ENCODE assay signal across 8 cellular contexts in genomic region chr18:31498450-31499156, GRCh38. TPM values are rescaled to one million over a fixed set of nuclear protein-coding genes. Genes with fewer than 3 reads are reported as not detected.
DNase-seq lines count a peak whose midpoint lies in the region; ATAC-seq and TF ChIP-seq lines count a peak whose summit lies in the region.

No MANE protein-coding gene starts in this region.

- intact Hi-C loops in psoas muscle (cut with DNase I): no loop called here

- TF ChIP-seq CTCF in HEK293 (tag by site-specific recombination; IDR thresholded peaks at IDR 0.05) (no peak), fibroblast of pulmonary artery (IDR thresholded peaks at IDR 0.05; ENCODE audit: low read length, missing control alignments) (no peak), psoas muscle (IDR thresholded peaks at IDR 0.05) (no peak)

- H3K9me3 ChIP-seq in HEK293 (ENCODE audit: control insufficient read depth, insufficient read depth, low read depth, low read length) (no peaks in the 10 kb centered on the region), psoas muscle (no peaks in the 10 kb centered on the region)

- peak; percentile 52 for DNase-seq in RPMI8226
- DNase-seq in fibroblast of pulmonary artery (ENCODE audit: low read depth): peak; percentile 35
- DNase-seq in psoas muscle: no peak
- DNase-seq in GM19240 (ENCODE audit: insufficient read length, low spot score): no peak
- DNase-seq in NCI-H146 (lab: John Stamatoyannopoulos, UW): no peak
- DNase-seq in OCI-M1 (lab: John Stamatoyannopoulos, UW): no peak

- peaks cover 0 to 4% of the 10 kb centered on the region in 2 experiments; a peak in 1 of 3 replicates for H3K36me3 ChIP-seq in HEK293 (ENCODE audit: control insufficient read depth in 2 of 2, insufficient read depth in 1 of 2, low read length in 2 of 2)
- no peaks in the 10 kb centered on the region for H3K36me3 ChIP-seq in psoas muscle (ENCODE audit: insufficient read depth in 1 of 2, low read depth in 1 of 2)

- peak overlapping the region; percentile 85 for H3K4me3 ChIP-seq in GM08714 (ENCODE audit: low read length)
- peak overlapping the region; percentile 64 for H3K4me3 ChIP-seq in HEK293 (ENCODE audit: low read depth, low read length)
- H3K4me3 ChIP-seq in fibroblast of pulmonary artery (replicated peaks; ENCODE audit: low read depth, low read length): peak overlapping the region; percentile 86
- H3K4me3 ChIP-seq in psoas muscle: peak overlapping the region; percentile 73

- no peaks in the 10 kb centered on the region for H3K4me1 ChIP-seq in HEK293 (ENCODE audit: control insufficient read depth, insufficient read depth, low read length)
- peaks cover 8% of the 10 kb centered on the region for H3K4me1 ChIP-seq in psoas muscle

- peak in 1 of 4 donors; percentile 19 for ATAC-seq in psoas muscle

- peak overlapping the region; percentile 82 for H3K27ac ChIP-seq in HEK293 (ENCODE audit: extremely low read depth, low read depth, low read length)
- no peak overlapping the region for H3K27ac ChIP-seq in psoas muscle

- 4 to 5% (median 5%) methylated on average over 25 of the region's 25 CpGs for WGBS in psoas muscle, 3 donors

- CTCF ChIA-PET in HEK293 (lab: Yijun Ruan, JAX): interaction anchor here (1.1 kb wide), 2 partner anchors 14 to 74 kb away, joined by 3 to 4 read pairs; no protein-coding TSS in a partner anchor

- POLR2A ChIA-PET in HEK293 (lab: Yijun Ruan, JAX): no interaction called here

- peaks cover 0 to 37% (median 3%) of the 10 kb centered on the region in 3 donors for H3K27me3 ChIP-seq in psoas muscle (ENCODE audit: insufficient read depth in 3 of 3, low read length in 2 of 3)

TF ChIP-seq in HEK293, 187 proteins besides CTCF, POLR2A, EP300 and RAD21 (continues in another document):
- TF ChIP-seq ZNF501 (tag by site-specific recombination; IDR thresholded peaks at IDR 0.05) (peak; percentile 38; the same call in 1 of the 2 replicates), ZBTB17 (tag by site-specific recombination; IDR thresholded peaks at IDR 0.05) (peak; percentile 43; the same call in 1 of the 2 replicates), ZNF610 (tag by site-specific recombination; IDR thresholded peaks at IDR 0.05; ENCODE audit: borderline replicate concordance) (0 out of 2 replicates have a peak, but pooled peaks have one; percentile 7), ZFHX2 (tag by site-specific recombination; conservative IDR thresholded peaks at IDR 0.05) (peak; percentile 67), EGR2 (tag by site-specific recombination; IDR thresholded peaks at IDR 0.05; ENCODE audit: low read depth) (peak; percentile 49), ZNF580 (tag by site-specific recombination; IDR thresholded peaks at IDR 0.05) (no peak), ZNF76 (tag by site-specific recombination; IDR thresholded peaks at IDR 0.05; ENCODE audit: borderline replicate concordance, low read depth) (peak; percentile 37), ZNF571 (tag by site-specific recombination; IDR thresholded peaks at IDR 0.05) (no peak), ZNF2 (tag by site-specific recombination; IDR thresholded peaks at IDR 0.05) (0 out of 2 replicates have a peak, but pooled peaks have one; percentile 19), ZNF335 (tag by site-specific recombination; conservative IDR thresholded peaks at IDR 0.05) (peak; percentile 42; the same call in 1 of the 2 replicates), ZNF140 (tag by site-specific recombination; IDR thresholded peaks at IDR 0.05) (no peak), ZXDB (tag by site-specific recombination; IDR thresholded peaks at IDR 0.05) (peak; percentile 34; the same call in 1 of the 2 replicates), ZBTB44 (tag by site-specific recombination; IDR thresholded peaks at IDR 0.05) (no peak), ZNF555 (tag by site-specific recombination; conservative IDR thresholded peaks at IDR 0.05) (no peak), ZBTB8A (tag by site-specific recombination; IDR thresholded peaks at IDR 0.05) (peak; percentile 82), ZBTB48 (tag by site-specific recombination; IDR thresholded peaks at IDR 0.05) (peak; percentile 72), ZNF221 (tag by site-specific recombination; IDR thresholded peaks at IDR 0.05; ENCODE audit: borderline replicate concordance) (no peak), GLIS1 (tag by site-specific recombination; IDR thresholded peaks at IDR 0.05) (peak; percentile 77), GLIS2 (tag by site-specific recombination; IDR thresholded peaks at IDR 0.05) (peak; percentile 41), KLF17 (tag by site-specific recombination; IDR thresholded peaks at IDR 0.05) (0 out of 2 replicates have a peak, but pooled peaks have one; percentile 30)
- TF ChIP-seq, protein P1, sequence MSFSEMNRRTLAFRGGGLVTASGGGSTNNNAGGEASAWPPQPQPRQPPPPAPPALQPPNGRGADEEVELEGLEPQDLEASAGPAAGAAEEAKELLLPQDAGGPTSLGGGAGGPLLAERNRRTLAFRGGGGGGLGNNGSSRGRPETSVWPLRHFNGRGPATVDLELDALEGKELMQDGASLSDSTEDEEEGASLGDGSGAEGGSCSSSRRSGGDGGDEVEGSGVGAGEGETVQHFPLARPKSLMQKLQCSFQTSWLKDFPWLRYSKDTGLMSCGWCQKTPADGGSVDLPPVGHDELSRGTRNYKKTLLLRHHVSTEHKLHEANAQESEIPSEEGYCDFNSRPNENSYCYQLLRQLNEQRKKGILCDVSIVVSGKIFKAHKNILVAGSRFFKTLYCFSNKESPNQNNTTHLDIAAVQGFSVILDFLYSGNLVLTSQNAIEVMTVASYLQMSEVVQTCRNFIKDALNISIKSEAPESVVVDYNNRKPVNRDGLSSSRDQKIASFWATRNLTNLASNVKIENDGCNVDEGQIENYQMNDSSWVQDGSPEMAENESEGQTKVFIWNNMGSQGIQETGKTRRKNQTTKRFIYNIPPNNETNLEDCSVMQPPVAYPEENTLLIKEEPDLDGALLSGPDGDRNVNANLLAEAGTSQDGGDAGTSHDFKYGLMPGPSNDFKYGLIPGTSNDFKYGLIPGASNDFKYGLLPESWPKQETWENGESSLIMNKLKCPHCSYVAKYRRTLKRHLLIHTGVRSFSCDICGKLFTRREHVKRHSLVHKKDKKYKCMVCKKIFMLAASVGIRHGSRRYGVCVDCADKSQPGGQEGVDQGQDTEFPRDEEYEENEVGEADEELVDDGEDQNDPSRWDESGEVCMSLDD (tag by site-specific recombination; IDR thresholded peaks at IDR 0.05): 0 out of 2 replicates have a peak, but pooled peaks have one; percentile 30
- TF ChIP-seq, protein P2, sequence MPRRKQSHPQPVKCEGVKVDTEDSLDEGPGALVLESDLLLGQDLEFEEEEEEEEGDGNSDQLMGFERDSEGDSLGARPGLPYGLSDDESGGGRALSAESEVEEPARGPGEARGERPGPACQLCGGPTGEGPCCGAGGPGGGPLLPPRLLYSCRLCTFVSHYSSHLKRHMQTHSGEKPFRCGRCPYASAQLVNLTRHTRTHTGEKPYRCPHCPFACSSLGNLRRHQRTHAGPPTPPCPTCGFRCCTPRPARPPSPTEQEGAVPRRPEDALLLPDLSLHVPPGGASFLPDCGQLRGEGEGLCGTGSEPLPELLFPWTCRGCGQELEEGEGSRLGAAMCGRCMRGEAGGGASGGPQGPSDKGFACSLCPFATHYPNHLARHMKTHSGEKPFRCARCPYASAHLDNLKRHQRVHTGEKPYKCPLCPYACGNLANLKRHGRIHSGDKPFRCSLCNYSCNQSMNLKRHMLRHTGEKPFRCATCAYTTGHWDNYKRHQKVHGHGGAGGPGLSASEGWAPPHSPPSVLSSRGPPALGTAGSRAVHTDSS (tag by site-specific recombination; IDR thresholded peaks at IDR 0.05): no peak
- TF ChIP-seq, protein P3, sequence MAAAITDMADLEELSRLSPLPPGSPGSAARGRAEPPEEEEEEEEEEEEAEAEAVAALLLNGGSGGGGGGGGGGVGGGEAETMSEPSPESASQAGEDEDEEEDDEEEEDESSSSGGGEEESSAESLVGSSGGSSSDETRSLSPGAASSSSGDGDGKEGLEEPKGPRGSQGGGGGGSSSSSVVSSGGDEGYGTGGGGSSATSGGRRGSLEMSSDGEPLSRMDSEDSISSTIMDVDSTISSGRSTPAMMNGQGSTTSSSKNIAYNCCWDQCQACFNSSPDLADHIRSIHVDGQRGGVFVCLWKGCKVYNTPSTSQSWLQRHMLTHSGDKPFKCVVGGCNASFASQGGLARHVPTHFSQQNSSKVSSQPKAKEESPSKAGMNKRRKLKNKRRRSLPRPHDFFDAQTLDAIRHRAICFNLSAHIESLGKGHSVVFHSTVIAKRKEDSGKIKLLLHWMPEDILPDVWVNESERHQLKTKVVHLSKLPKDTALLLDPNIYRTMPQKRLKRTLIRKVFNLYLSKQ (tag by site-specific recombination; IDR thresholded peaks at IDR 0.05; ENCODE audit: borderline replicate concordance): no peak

RNA-seq across cellular contexts. Expression of gene DSG2, which starts 0.6 kb away (rescaled TPM):
- 1 to 10 TPM in 2 of 4 donors, under 1 TPM in 2; 0.76 to 1.8 (median 1.2) TPM for total RNA-seq in psoas muscle
- under 1 TPM; 0.33 to 0.95 (median 0.93) TPM for polyA plus RNA-seq in psoas muscle

RNA-seq across cellular contexts. Expression of gene DSG3, which starts 51.1 kb away (rescaled TPM):
- under 1 TPM in 1 of 4 donors, not detected in 3; 0.04 TPM for total RNA-seq in psoas muscle
- under 1 TPM; under 0.01 to 0.03 (median 0.01) TPM for polyA plus RNA-seq in psoas muscle

Comparison
In these comparisons a context has a peak if more than half of its experiments do, and no peak if none do; other contexts are left out.
1. DNase-seq: peak in RPMI8226 (single experiment) and fibroblast of pulmonary artery (single experiment); none in psoas muscle (0 of 2), GM19240 (single experiment), NCI-H146 (single experiment) and OCI-M1 (single experiment).
2. Peak in every context shown above with its lines, with median percentiles within 50 percentile points of each other: H3K4me3 ChIP-seq.